1 cellular context compared by ENCODE assay signal in genomic region chr19:15330801-15331418, GRCh38.
TF ChIP-seq lines count a peak whose summit lies in the region.

No MANE protein-coding gene starts in this region.

TF ChIP-seq in HEK293, 187 proteins besides CTCF, POLR2A, EP300 and RAD21 (continued from another document):
- TF ChIP-seq PATZ1 (tag by site-specific recombination; IDR thresholded peaks at IDR 0.05) (no peak; the same call in 1 of the 2 replicates), ZNF366 (tag by site-specific recombination; conservative IDR thresholded peaks at IDR 0.05) (no peak), ZNF223 (tag by site-specific recombination; IDR thresholded peaks at IDR 0.05) (no peak), ZNF664 (tag by site-specific recombination; IDR thresholded peaks at IDR 0.05) (no peak), ZNF548 (tag by site-specific recombination; IDR thresholded peaks at IDR 0.05) (no peak), ZNF398 (tag by site-specific recombination; IDR thresholded peaks at IDR 0.05) (no peak), MEIS1 (CRISPR knock-in tag; IDR thresholded peaks at IDR 0.05; ENCODE audit: borderline replicate concordance) (no peak), PRDM10 (tag by site-specific recombination; IDR thresholded peaks at IDR 0.05) (peak; percentile 82), YY1 (tag by site-specific recombination; IDR thresholded peaks at IDR 0.05) (no peak), ZNF600 (tag by site-specific recombination; IDR thresholded peaks at IDR 0.05) (peak; percentile 52; the same call in 1 of the 2 replicates), ZNF341 (tag by site-specific recombination; IDR thresholded peaks at IDR 0.05; ENCODE audit: low read depth) (no peak; the same call in 1 of the 2 replicates), EGR2 (tag by site-specific recombination; IDR thresholded peaks at IDR 0.05; ENCODE audit: low read depth) (0 out of 2 replicates have a peak, but pooled peaks have one; percentile 24), ZXDB (tag by site-specific recombination; IDR thresholded peaks at IDR 0.05) (peak; percentile 68), ZNF157 (tag by site-specific recombination; IDR thresholded peaks at IDR 0.05) (no peak), ZNF114 (tag by site-specific recombination; IDR thresholded peaks at IDR 0.05) (no peak), ZBTB7A (tag by site-specific recombination; IDR thresholded peaks at IDR 0.05; ENCODE audit: low read depth) (no peak), ZNF280C (tag by site-specific recombination; IDR thresholded peaks at IDR 0.05) (no peak), ATF2 (tag by site-specific recombination; IDR thresholded peaks at IDR 0.05; ENCODE audit: low read depth) (no peak), ZNF529 (tag by site-specific recombination; IDR thresholded peaks at IDR 0.05; ENCODE audit: insufficient replicate concordance) (no peak), ZNF629 (tag by site-specific recombination; IDR thresholded peaks at IDR 0.05) (0 out of 2 replicates have a peak, but pooled peaks have one; percentile 12), IKZF3 (tag by site-specific recombination; IDR thresholded peaks at IDR 0.05) (no peak), SETDB1 (IDR thresholded peaks at IDR 0.05; ENCODE audit: insufficient read length, low read length) (no peak), ZNF433 (tag by site-specific recombination; IDR thresholded peaks at IDR 0.05; ENCODE audit: low read depth) (no peak), GLIS1 (tag by site-specific recombination; IDR thresholded peaks at IDR 0.05) (no peak; the same call in 1 of the 2 replicates), ZNF416 (tag by site-specific recombination; IDR thresholded peaks at IDR 0.05) (no peak), ZNF639 (tag by site-specific recombination; IDR thresholded peaks at IDR 0.05) (0 out of 2 replicates have a peak, but pooled peaks have one; percentile 31), ZBTB11 (tag by site-specific recombination; conservative IDR thresholded peaks at IDR 0.05; ENCODE audit: low read depth) (no peak), GLIS2 (tag by site-specific recombination; IDR thresholded peaks at IDR 0.05) (peak; percentile 39; the same call in 1 of the 2 replicates), MZF1 (tag by site-specific recombination; IDR thresholded peaks at IDR 0.05; ENCODE audit: borderline replicate concordance) (peak; percentile 34; the same call in 1 of the 2 replicates), ZNF2 (tag by site-specific recombination; IDR thresholded peaks at IDR 0.05) (no peak)
